ENCODE assay signal across 8 cellular contexts in the genomic region with DNA sequence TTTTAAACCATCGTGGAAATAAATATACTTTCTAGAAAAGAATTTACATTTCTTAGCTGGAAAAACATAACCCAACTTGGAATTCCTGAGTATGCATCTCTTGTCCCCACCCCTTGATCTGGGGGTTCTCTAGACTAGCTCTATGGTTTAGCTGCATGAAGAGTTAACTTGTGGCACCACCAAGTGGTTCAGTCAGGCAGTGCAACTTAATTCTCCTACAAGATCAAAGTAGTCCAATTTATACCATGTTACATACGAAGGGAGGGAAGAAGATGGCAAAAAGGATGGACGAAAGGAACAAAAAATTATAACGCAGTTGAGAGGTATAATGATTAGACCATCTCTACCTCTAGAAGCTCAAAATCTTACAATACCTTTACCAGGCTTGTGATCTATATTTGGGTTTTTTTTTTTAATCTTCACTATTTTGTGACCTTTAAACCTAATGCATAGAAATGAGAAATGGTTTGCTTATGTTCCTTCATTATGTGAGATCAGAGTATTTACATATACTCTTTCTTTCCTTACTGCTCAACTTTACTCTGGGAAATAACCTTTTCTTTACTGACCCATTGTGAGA. TPM values are rescaled to one million over a fixed set of nuclear protein-coding genes. Genes with fewer than 3 reads are reported as not detected.
DNase-seq lines count a peak whose midpoint lies in the region; ATAC-seq, FAIRE-seq and TF ChIP-seq lines count a peak whose summit lies in the region.

No MANE protein-coding gene starts in this region.

- ATAC-seq in GM19397 (IDR thresholded peaks at IDR 0.05; ENCODE audit: unreplicated experiment) (peak; percentile 62), gastroesophageal sphincter (no peak), GM21825 (IDR thresholded peaks at IDR 0.05; ENCODE audit: unreplicated experiment) (no peak)

- no peak overlapping the region for H3K27ac ChIP-seq in RWPE1
- H3K27ac ChIP-seq in gastroesophageal sphincter, result no peak overlapping the region
- H3K27ac ChIP-seq in parathyroid adenoma, result no peak overlapping the region

- H3K36me3 Mint-ChIP-seq in activated T-helper 2 cell treated with anti-CD3 and anti-CD28 coated beads, Interferon-gamma antibody, Interleukin-2, Interleukin-4, amounts not matched to agents 10 μg/mL and 5 μg/mL and 100 μg/mL, durations not matched to agents 14 hours and 24 hours and 36 hours (ENCODE audit: low read depth), result peaks cover 15% of the 10 kb centered on the region

- DNase-seq in D721Med (ENCODE audit: insufficient read length, low spot score) (peak; percentile 51), HT1080 (ENCODE audit: low read depth) (peak; percentile 72), RWPE1 (ENCODE audit: low spot score) (peak; percentile 62)
- DNase-seq in activated T-helper 2 cell treated with anti-CD3 and anti-CD28 coated beads, Interferon-gamma antibody, Interleukin-2, Interleukin-4, amounts not matched to agents 10 μg/mL and 5 μg/mL and 100 μg/mL, durations not matched to agents 14 hours and 24 hours and 36 hours (ENCODE audit: low spot score), result peak; percentile 43

- CTCF ChIA-PET in RWPE1 (lab: Yijun Ruan, JAX), result interaction anchor here (0.5 to 1.8 kb wide), 14 partner anchors 11 to 418 kb away, joined by 3 to 7 read pairs (median 4); a partner anchor contains a TSS

- H3K4me1 Mint-ChIP-seq in activated T-helper 2 cell treated with anti-CD3 and anti-CD28 coated beads, Interferon-gamma antibody, Interleukin-2, Interleukin-4, amounts not matched to agents 10 μg/mL and 5 μg/mL and 100 μg/mL, durations not matched to agents 14 hours and 24 hours and 36 hours (ENCODE audit: low read depth), result peaks cover 2% of the 10 kb centered on the region

- H3K9me3 Mint-ChIP-seq in activated T-helper 2 cell treated with anti-CD3 and anti-CD28 coated beads, Interferon-gamma antibody, Interleukin-2, Interleukin-4, amounts not matched to agents 10 μg/mL and 5 μg/mL and 100 μg/mL, durations not matched to agents 14 hours and 24 hours and 36 hours, result no peaks in the 10 kb centered on the region

- no peak overlapping the region for H3K9ac ChIP-seq in parathyroid adenoma

- H3K27me3 ChIP-seq in gastroesophageal sphincter (no peaks in the 10 kb centered on the region), parathyroid adenoma (ENCODE audit: control insufficient read depth, insufficient read depth, low read length) (no peaks in the 10 kb centered on the region)

- H3K27me3 Mint-ChIP-seq in activated T-helper 2 cell treated with anti-CD3 and anti-CD28 coated beads, Interferon-gamma antibody, Interleukin-2, Interleukin-4, amounts not matched to agents 10 μg/mL and 5 μg/mL and 100 μg/mL, durations not matched to agents 14 hours and 24 hours and 36 hours (ENCODE audit: low read depth), result no peaks in the 10 kb centered on the region

- H3K79me2 ChIP-seq in parathyroid adenoma, result no peaks in the 10 kb centered on the region

- H3K4me1 ChIP-seq in gastroesophageal sphincter, result no peaks in the 10 kb centered on the region
- no peaks in the 10 kb centered on the region for H3K4me1 ChIP-seq in parathyroid adenoma

- FAIRE-seq in D721Med (lab: Jason Lieb, UNC), result peak; percentile 84

- H3K4me3 Mint-ChIP-seq in activated T-helper 2 cell treated with anti-CD3 and anti-CD28 coated beads, Interferon-gamma antibody, Interleukin-2, Interleukin-4, amounts not matched to agents 10 μg/mL and 5 μg/mL and 100 μg/mL, durations not matched to agents 14 hours and 24 hours and 36 hours (ENCODE audit: low read depth), result no peak overlapping the region

- no peak for TF ChIP-seq EP300 in gastroesophageal sphincter (IDR thresholded peaks at IDR 0.05)

- no peak overlapping the region for H3K4me2 ChIP-seq in parathyroid adenoma (ENCODE audit: low read length)

- intact Hi-C loops in activated T-helper 2 cell treated with anti-CD3 and anti-CD28 coated beads, Interferon-gamma antibody, Interleukin-2, Interleukin-4, amounts not matched to agents 10 μg/mL and 5 μg/mL and 100 μg/mL, durations not matched to agents 14 hours and 24 hours and 36 hours (cut with micrococcal nuclease), result loop anchor here (5.0 kb wide), 1 partner anchor 270 kb away; no protein-coding TSS in a partner anchor

- no peak overlapping the region for H2AFZ ChIP-seq in parathyroid adenoma

- 5 to 14% methylated on average over 4 of the region's 4 CpGs for WGBS in gastroesophageal sphincter (ENCODE audit: low coverage in 1 of 2), 2 donors

- TF ChIP-seq CTCF in D721Med (IDR thresholded peaks at IDR 0.05; ENCODE audit: insufficient read depth, missing control alignments), result peak; percentile 96
- peak; percentile 84 for TF ChIP-seq CTCF in RWPE1 (conservative IDR thresholded peaks at IDR 0.05; ENCODE audit: low read depth)
- peak; percentile 64 to 78 (median 74) for TF ChIP-seq CTCF in gastroesophageal sphincter (IDR thresholded peaks at IDR 0.05)
- peak; percentile 57 for TF ChIP-seq CTCF in parathyroid adenoma (IDR thresholded peaks at IDR 0.05)

- H3K4me3 ChIP-seq in gastroesophageal sphincter (no peak overlapping the region), parathyroid adenoma (ENCODE audit: low read depth, low read length) (no peak overlapping the region)

- POLR2A ChIA-PET in RWPE1 (lab: Yijun Ruan, JAX; ENCODE audit: low non-redundant PET), result no interaction called here

- H3K36me3 ChIP-seq in gastroesophageal sphincter (peaks cover 0 to 28% of the 10 kb centered on the region in 2 donors), parathyroid adenoma (ENCODE audit: control insufficient read depth, insufficient read depth, low read length) (no peaks in the 10 kb centered on the region)

- no peak for TF ChIP-seq POLR2A in gastroesophageal sphincter (IDR thresholded peaks at IDR 0.05)

- H3K9me3 ChIP-seq in gastroesophageal sphincter (no peaks in the 10 kb centered on the region), parathyroid adenoma (ENCODE audit: control insufficient read depth, low read length) (no peaks in the 10 kb centered on the region)

- no peak overlapping the region for H3K27ac Mint-ChIP-seq in activated T-helper 2 cell treated with anti-CD3 and anti-CD28 coated beads, Interferon-gamma antibody, Interleukin-2, Interleukin-4, amounts not matched to agents 10 μg/mL and 5 μg/mL and 100 μg/mL, durations not matched to agents 14 hours and 24 hours and 36 hours

RNA-seq across cellular contexts. Expression of a gene that starts 28.5 kb away (rescaled TPM):
- total RNA-seq in HT1080 (2014; rRNA removed; shearing (Covaris generic)), result 39.2 and 43.6 TPM in 2 replicates
- polyA plus RNA-seq in HT1080 (2015; cell fraction: cytosol; rRNA removed), result 33.7 and 34.8 TPM in 2 replicates
- polyA plus RNA-seq in HT1080 (2015; cell fraction: nucleus; rRNA removed), result 25.9 and 27.9 TPM in 2 replicates
- total RNA-seq in activated T-helper 2 cell treated with anti-CD3 and anti-CD28 coated beads, Interferon-gamma antibody, Interleukin-2, Interleukin-4, amounts not matched to agents 10 μg/mL and 5 μg/mL and 100 μg/mL, durations not matched to agents 14 hours and 24 hours and 36 hours, result 32.2 and 32.7 TPM in 2 replicates
- total RNA-seq in gastroesophageal sphincter, result 10 to 100 TPM; 24.0 to 41.3 (median 37.1) TPM
